In the genomic region with DNA sequence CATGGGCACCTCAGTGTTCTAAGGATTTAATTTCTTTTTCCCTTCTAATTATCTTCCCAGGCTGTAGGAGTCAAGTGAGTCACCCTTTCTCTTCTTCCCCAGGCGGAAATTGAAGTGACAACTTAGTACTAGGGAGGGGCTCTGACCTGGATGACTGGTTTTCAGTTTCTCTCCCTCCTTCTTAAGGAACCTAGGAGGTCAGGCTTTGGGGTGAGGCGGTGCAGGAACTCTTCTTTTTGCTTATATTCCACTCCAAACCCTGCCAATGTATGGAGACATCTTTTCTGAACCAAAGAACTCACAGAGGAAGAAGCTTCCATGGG, we compare ENCODE assay signal across 13 cellular contexts. TPM values are rescaled to one million over a fixed set of nuclear protein-coding genes. Genes with fewer than 3 reads are reported as not detected.
DNase-seq lines count a peak whose midpoint lies in the region; ATAC-seq and TF ChIP-seq lines count a peak whose summit lies in the region.
"Had no signal": no experiment of that assay in that cellular context is flagged by ENCODE, and none has a peak within 500 bp of the region (broad histone marks: within the 10 kb centered on the region; RNA-seq: fewer than 3 reads in every experiment).

No MANE protein-coding gene starts in this region.

- DNase-seq in AG08395 (ENCODE audit: low spot score) (peak; percentile 14), T-cell (no peak), NCI-H1092 (lab: John Stamatoyannopoulos, UW) (no peak), dedifferentiated amniotic fluid mesenchymal stem cell (ENCODE audit: extremely low spot score) (no peak), UCSD-AML1 (lab: John Stamatoyannopoulos, UW; ENCODE audit: unreplicated experiment) (no peak), MM.1S (no peak)
- DNase-seq: activated CD4-positive, alpha-beta T cell treated with anti-CD3 and anti-CD28 coated beads for 1 hour; DMS53; stimulated activated naive CD4-positive, alpha-beta T cell had no signal

- H3K27ac Mint-ChIP-seq in T-cell: peak overlapping the region; percentile 55 to 61

- H3K79me2 ChIP-seq in MM.1S (ENCODE audit: low read length): peaks cover 85% of the 10 kb centered on the region

- no peak overlapping the region for H2AFZ ChIP-seq in MM.1S (ENCODE audit: low read length)

- peaks cover 56 to 62% (median 57%) of the 10 kb centered on the region in 3 donors for H3K4me1 Mint-ChIP-seq in T-cell

- peaks cover 48% of the 10 kb centered on the region for H3K36me3 Mint-ChIP-seq in T-cell

- TF ChIP-seq CTCF in MM.1S (IDR thresholded peaks at IDR 0.05; ENCODE audit: low read length): no peak

- H3K27me3 ChIP-seq in MM.1S (replicated peaks; ENCODE audit: insufficient read depth, low read length): no peaks in the 10 kb centered on the region
- H3K27me3 ChIP-seq: right atrium auricular region had no signal

- no peak overlapping the region for H3K27ac ChIP-seq in MM.1S (ENCODE audit: low read length)
- H3K27ac ChIP-seq: HL-60, right atrium auricular region had no signal

- H3K4me2 ChIP-seq in MM.1S (ENCODE audit: low read depth, low read length): no peak overlapping the region

- POLR2A ChIA-PET in T-cell (lab: Charles Lee): interaction anchor here in 1 of 2 donors (0.6 kb wide), 1 partner anchor 142 kb away, joined by 3 read pairs; no protein-coding TSS in a partner anchor

- H3K36me3 ChIP-seq in MM.1S (replicated peaks; ENCODE audit: insufficient read depth, low read length): 0 out of 2 replicates have a peak, but pooled peaks cover 2% of the 10 kb centered on the region

- no peaks in the 10 kb centered on the region for H3K27me3 Mint-ChIP-seq in T-cell

- H3K9me3 Mint-ChIP-seq in T-cell: no peaks in the 10 kb centered on the region

- peak; percentile 56 for ATAC-seq in GM19395 (IDR thresholded peaks at IDR 0.05; ENCODE audit: unreplicated experiment)
- no peak for ATAC-seq in T-cell (replicated peaks in 1 of 4)
- ATAC-seq in esophagus mucosa: peak; percentile 88

- no peaks in the 10 kb centered on the region for H3F3A ChIP-seq in MM.1S (ENCODE audit: insufficient read depth, low read length)

- H3K4me3 ChIP-seq in MM.1S (ENCODE audit: low read length): no peak overlapping the region
- H3K4me3 ChIP-seq: right atrium auricular region had no signal

- H4K20me1 ChIP-seq in MM.1S (ENCODE audit: insufficient read depth, low read length): 0 out of 2 replicates have a peak, but pooled peaks cover 4% of the 10 kb centered on the region

- no peaks in the 10 kb centered on the region for H3K9me2 ChIP-seq in MM.1S (replicated peaks; ENCODE audit: insufficient read depth, low read length)

- no peaks in the 10 kb centered on the region for H3K9me3 ChIP-seq in MM.1S (replicated peaks; ENCODE audit: insufficient read depth, low read length)
- H3K9me3 ChIP-seq: right atrium auricular region had no signal

- CTCF ChIA-PET in T-cell (lab: Charles Lee): no interaction called here

- H3K4me3 Mint-ChIP-seq in T-cell: no peak overlapping the region

- no peaks in the 10 kb centered on the region for H3K4me1 ChIP-seq in MM.1S (ENCODE audit: low read length)

- no peak overlapping the region for H3K9ac ChIP-seq in MM.1S (ENCODE audit: low read length)

RNA-seq across cellular contexts. Expression of gene ZDHHC5, which starts 12.6 kb away (rescaled TPM):
- total RNA-seq in T-cell (10 to 100 TPM; 57.3 to 67.2 (median 60.7) TPM), esophagus mucosa (122 TPM)

RNA-seq across cellular contexts. Expression of gene CLP1, which starts 23.0 kb away (rescaled TPM):
- total RNA-seq in T-cell: 10 to 100 TPM; 14.3 to 16.0 (median 14.5) TPM
- 10.6 TPM for total RNA-seq in esophagus mucosa

RNA-seq across cellular contexts. Expression of gene YPEL4, which starts 30.8 kb away (rescaled TPM):
- total RNA-seq in T-cell (10 to 100 TPM in 3 of 5 donors, 1 to 10 TPM in 2; 1.8 to 13.5 (median 11.1) TPM), esophagus mucosa (not detected)

RNA-seq across cellular contexts. Expression of gene MED19, which starts 31.5 kb away (rescaled TPM):
- total RNA-seq in T-cell (10 to 100 TPM; 11.4 to 14.8 (median 12.7) TPM), esophagus mucosa (12.8 TPM)

RNA-seq across cellular contexts. Expression of gene TMX2, which starts 31.9 kb away (rescaled TPM):
- 10 to 100 TPM; 34.5 to 55.9 (median 51.2) TPM for total RNA-seq in T-cell
- total RNA-seq in esophagus mucosa: 60.2 TPM

Comparison
In these comparisons a context has a peak if more than half of its experiments do, and no peak if none do; other contexts are left out.
1. ATAC-seq: peak in GM19395 (single experiment) and esophagus mucosa (single experiment); none in T-cell (0 of 4).